8 cellular contexts compared by ENCODE assay signal in genomic region chr6:42745638-42746451, GRCh38. TPM values are rescaled to one million over a fixed set of nuclear protein-coding genes. Genes with fewer than 3 reads are reported as not detected.
DNase-seq lines count a peak whose midpoint lies in the region; ATAC-seq and TF ChIP-seq lines count a peak whose summit lies in the region.

A gene with protein sequence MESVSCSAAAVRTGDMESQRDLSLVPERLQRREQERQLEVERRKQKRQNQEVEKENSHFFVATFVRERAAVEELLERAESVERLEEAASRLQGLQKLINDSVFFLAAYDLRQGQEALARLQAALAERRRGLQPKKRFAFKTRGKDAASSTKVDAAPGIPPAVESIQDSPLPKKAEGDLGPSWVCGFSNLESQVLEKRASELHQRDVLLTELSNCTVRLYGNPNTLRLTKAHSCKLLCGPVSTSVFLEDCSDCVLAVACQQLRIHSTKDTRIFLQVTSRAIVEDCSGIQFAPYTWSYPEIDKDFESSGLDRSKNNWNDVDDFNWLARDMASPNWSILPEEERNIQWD (minus strand): TSS chr6:42746103. CDS start chr6:42746073, 30 bp downstream.

- H3K4me1 ChIP-seq in mucosa of descending colon (ENCODE audit: low read depth) = peaks cover 18% of the 10 kb centered on the region

- no peak for TF ChIP-seq CTCF in epithelial cell of proximal tubule (conservative IDR thresholded peaks at IDR 0.05; ENCODE audit: low read depth, low read length)
- TF ChIP-seq CTCF in mucosa of descending colon (IDR thresholded peaks at IDR 0.05) = no peak

- TF ChIP-seq EP300 in Ishikawa (IDR thresholded peaks at IDR 0.05; ENCODE audit: borderline replicate concordance) = no peak

- intact Hi-C loops in mucosa of descending colon (cut with DNase I, micrococcal nuclease) = loop anchor here (5.0 kb wide), 1 partner anchor 36 kb away; the partner anchor contains the start of gene BICRAL (in 2 of the 2)

- no peaks in the 10 kb centered on the region for H3K36me3 ChIP-seq in mucosa of descending colon (ENCODE audit: low read depth)

- TF ChIP-seq RAD21 in Ishikawa (IDR thresholded peaks at IDR 0.05; ENCODE audit: low read depth) = no peak

- no peaks in the 10 kb centered on the region for H3K9me3 ChIP-seq in mucosa of descending colon

- H3K4me3 ChIP-seq in epithelial cell of proximal tubule (ENCODE audit: low read depth, low read length) (peak within 1 kb of the TSS; percentile 84), mucosa of descending colon (peak within 1 kb of the TSS; percentile 68)

- ATAC-seq in GM21576 (IDR thresholded peaks at IDR 0.05; ENCODE audit: unreplicated experiment) (peak; percentile 77), mucosa of descending colon (peak; percentile 91)

- DNase-seq in DMS153 (lab: John Stamatoyannopoulos, UW) (peak; percentile 97), OCI-M2 (lab: John Stamatoyannopoulos, UW; ENCODE audit: unreplicated experiment) (peak; percentile 81), epithelial cell of proximal tubule (ENCODE audit: low read depth) (peak; percentile 85), mucosa of descending colon (peak; percentile 95 to 97 (median 97))
- peak; percentile 87 for DNase-seq in activated T-cell treated with anti-CD3 and anti-CD28 coated beads, Interleukin-2, amount 50 U/mL, for 1 hour
- DNase-seq in stimulated activated CD8-positive, alpha-beta memory T cell treated with anti-CD3 and anti-CD28 coated beads, Interleukin-4, amount 100 ng/mL, for 1 hour (ENCODE audit: low read depth in 2 of 2, low spot score in 1 of 2) = peak; percentile 80 to 85

TF ChIP-seq in Ishikawa, 13 proteins besides CTCF, POLR2A, EP300 and RAD21:
- TF ChIP-seq CREB1 (IDR thresholded peaks at IDR 0.05; ENCODE audit: low read depth) (peak; percentile 54; the same call in 1 of the 2 replicates), YY1 (IDR thresholded peaks at IDR 0.05; ENCODE audit: low read depth) (peak; percentile 93), CEBPB (IDR thresholded peaks at IDR 0.05) (no peak), TAF1 (IDR thresholded peaks at IDR 0.05; ENCODE audit: low read depth) (peak; percentile 95), REST (IDR thresholded peaks at IDR 0.05; ENCODE audit: low read depth) (peak; percentile 17; the same call in 1 of the 2 replicates), TCF12 (IDR thresholded peaks at IDR 0.05; ENCODE audit: low read depth) (0 out of 2 replicates have a peak, but pooled peaks have one; percentile 44), EGR1 (IDR thresholded peaks at IDR 0.05) (no peak)
- TF ChIP-seq, protein P1, sequence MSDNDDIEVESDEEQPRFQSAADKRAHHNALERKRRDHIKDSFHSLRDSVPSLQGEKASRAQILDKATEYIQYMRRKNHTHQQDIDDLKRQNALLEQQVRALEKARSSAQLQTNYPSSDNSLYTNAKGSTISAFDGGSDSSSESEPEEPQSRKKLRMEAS (IDR thresholded peaks at IDR 0.05) = peak; percentile 84

RNA-seq across cellular contexts. Expression of the gene that starts here (rescaled TPM):
- total RNA-seq in epithelial cell of proximal tubule (25.4 and 49.0 TPM in 2 replicates), mucosa of descending colon (10 to 100 TPM; 22.6 to 35.3 (median 26.6) TPM)

Comparison
In these comparisons a context has a peak if more than half of its experiments do, and no peak if none do; other contexts are left out.
1. Peak in every context shown above with its lines: DNase-seq, ATAC-seq and H3K4me3 ChIP-seq.